ENCODE assay signal across 27 cellular contexts in genomic region chr6:118488631-118489030, GRCh38.
"Had no signal": no experiment of that assay in that cellular context is flagged by ENCODE, and none has a peak within 500 bp of the region (broad histone marks: within the 10 kb centered on the region; RNA-seq: fewer than 3 reads in every experiment).

No MANE protein-coding gene starts in this region.

- DNase-seq: stimulated activated CD4-positive, alpha-beta T cell treated with anti-CD3 and anti-CD28 coated beads, Interleukin-2, amount 100 ng/mL, for 48 hours; stimulated activated CD4-positive, alpha-beta T cell treated with anti-CD3 and anti-CD28 coated beads, Interleukin-4, amount 100 ng/mL, for 1 hour; stimulated activated CD4-positive, alpha-beta T cell treated with anti-CD3 and anti-CD28 coated beads, Interleukin-4, amount 100 ng/mL, for 24 hours; stimulated activated CD4-positive, alpha-beta T cell treated with anti-CD3 and anti-CD28 coated beads, Interleukin-4, amount 100 ng/mL, for 4 hours; stimulated activated CD8-positive, alpha-beta memory T cell treated with anti-CD3 and anti-CD28 coated beads, Interleukin-4, amount 100 ng/mL, for 48 hours; stimulated activated naive B cell treated with anti-CD40 and anti-IgM and Interleukin-4, amounts not matched to agents 10 μg/mL and 1 μg/mL and 100 μg/mL, for 72 hours; stimulated activated naive CD4-positive, alpha-beta T cell; stimulated activated naive CD4-positive, alpha-beta T cell treated with Interleukin-2 at 50 U/mL for 16 hours; stimulated activated naive CD8-positive, alpha-beta T cell treated with anti-CD3 and anti-CD28 coated beads, Interleukin-15, amount 100 ng/mL, for 72 hours; stimulated activated naive CD8-positive, alpha-beta T cell treated with anti-CD3 and anti-CD28 coated beads, Interleukin-15, Interleukin-2, amounts not matched to agents 100 U/mL and 50 U/mL, for 24 hours; stomach; substantia nigra; testis; thyroid gland; tibial artery; transverse colon; trophoblast cell; upper lobe of right lung; uterus had no signal

- H3K4me1 ChIP-seq: stomach, suprapubic skin, testis, thyroid gland, transverse colon, upper lobe of right lung, uterus, vagina had no signal

- H3K9me3 ChIP-seq: testis, thyroid gland, upper lobe of right lung had no signal

- H3K4me1 Mint-ChIP-seq: stimulated activated memory B cell treated with anti-CD40 and anti-IgM and Interleukin-4, amounts not matched to agents 10 μg/mL and 1 μg/mL and 100 μg/mL, for 72 hours had no signal

- H3K27me3 ChIP-seq: stomach, suprapubic skin, testis, thyroid gland, tibial artery, tibial nerve, transverse colon, upper lobe of right lung, uterus, vagina had no signal

- H3K27me3 Mint-ChIP-seq: stimulated activated memory B cell treated with anti-CD40 and anti-IgM and Interleukin-4, amounts not matched to agents 10 μg/mL and 1 μg/mL and 100 μg/mL, for 72 hours; stimulated activated naive B cell treated with anti-CD40 and anti-IgM and Interleukin-4, amounts not matched to agents 10 μg/mL and 1 μg/mL and 100 μg/mL, for 72 hours; stimulated activated naive CD8-positive, alpha-beta T cell treated with anti-CD3 and anti-CD28 coated beads, Interleukin-15, amount 100 ng/mL, for 72 hours; stimulated activated naive CD8-positive, alpha-beta T cell treated with anti-CD3 and anti-CD28 coated beads, Interleukin-15, Interleukin-2, amounts not matched to agents 100 ng/mL and 50 ng/mL, for 24 hours; type B pancreatic cell had no signal

- H3K36me3 ChIP-seq: uterus had no signal

- H3K4me3 Mint-ChIP-seq: stimulated activated effector memory CD8-positive, alpha-beta T cell treated with anti-CD3 and anti-CD28 coated beads, Interleukin-12 subunit alpha, Interleukin-12 subunit beta, amount 100 ng/mL, for 72 hours; stimulated activated memory B cell treated with anti-CD40 and anti-IgM and Interleukin-4, amounts not matched to agents 10 μg/mL and 1 μg/mL and 100 μg/mL, for 72 hours; stimulated activated naive B cell treated with anti-CD40 and anti-IgM and Interleukin-4, amounts not matched to agents 10 μg/mL and 1 μg/mL and 100 μg/mL, for 72 hours; stimulated activated naive CD8-positive, alpha-beta T cell treated with anti-CD3 and anti-CD28 coated beads, Interleukin-15, amount 100 ng/mL, for 72 hours; stimulated activated naive CD8-positive, alpha-beta T cell treated with anti-CD3 and anti-CD28 coated beads, Interleukin-15, Interleukin-2, amounts not matched to agents 100 ng/mL and 50 ng/mL, for 24 hours; type B pancreatic cell had no signal

- ATAC-seq: stimulated activated effector memory CD8-positive, alpha-beta T cell treated with anti-CD3 and anti-CD28 coated beads, Interleukin-12 subunit alpha, Interleukin-12 subunit beta, amount 100 ng/mL, for 72 hours; stimulated activated memory B cell treated with anti-CD40 and anti-IgM and Interleukin-4, amounts not matched to agents 10 μg/mL and 1 μg/mL and 100 μg/mL, for 72 hours; stimulated activated naive B cell treated with anti-CD40 and anti-IgM and Interleukin-4, amounts not matched to agents 10 μg/mL and 1 μg/mL and 100 μg/mL, for 72 hours; stimulated activated naive CD8-positive, alpha-beta T cell treated with anti-CD3 and anti-CD28 coated beads, Interleukin-15, amount 100 ng/mL, for 72 hours; stimulated activated naive CD8-positive, alpha-beta T cell treated with anti-CD3 and anti-CD28 coated beads, Interleukin-15, Interleukin-2, amounts not matched to agents 100 U/mL and 50 U/mL, for 24 hours; upper lobe of right lung had no signal

- H3K27ac Mint-ChIP-seq: stimulated activated effector memory CD8-positive, alpha-beta T cell treated with anti-CD3 and anti-CD28 coated beads, Interleukin-12 subunit alpha, Interleukin-12 subunit beta, amount 100 ng/mL, for 72 hours; stimulated activated memory B cell treated with anti-CD40 and anti-IgM and Interleukin-4, amounts not matched to agents 10 μg/mL and 1 μg/mL and 100 μg/mL, for 72 hours; stimulated activated naive B cell treated with anti-CD40 and anti-IgM and Interleukin-4, amounts not matched to agents 10 μg/mL and 1 μg/mL and 100 μg/mL, for 72 hours; stimulated activated naive CD8-positive, alpha-beta T cell treated with anti-CD3 and anti-CD28 coated beads, Interleukin-15, amount 100 ng/mL, for 72 hours; stimulated activated naive CD8-positive, alpha-beta T cell treated with anti-CD3 and anti-CD28 coated beads, Interleukin-15, Interleukin-2, amounts not matched to agents 100 ng/mL and 50 ng/mL, for 24 hours; type B pancreatic cell had no signal

- H3K27ac ChIP-seq: stomach, suprapubic skin, testis, thoracic aorta, thyroid gland, tibial artery, tibial nerve, transverse colon, upper lobe of right lung, uterus, vagina had no signal

- H3K4me3 ChIP-seq: stomach, suprapubic skin, testis, thoracic aorta, thyroid gland, tibial artery, tibial nerve, transverse colon, upper lobe of right lung, uterus, vagina had no signal
